ENCODE assay signal across 8 cellular contexts in the genomic region with DNA sequence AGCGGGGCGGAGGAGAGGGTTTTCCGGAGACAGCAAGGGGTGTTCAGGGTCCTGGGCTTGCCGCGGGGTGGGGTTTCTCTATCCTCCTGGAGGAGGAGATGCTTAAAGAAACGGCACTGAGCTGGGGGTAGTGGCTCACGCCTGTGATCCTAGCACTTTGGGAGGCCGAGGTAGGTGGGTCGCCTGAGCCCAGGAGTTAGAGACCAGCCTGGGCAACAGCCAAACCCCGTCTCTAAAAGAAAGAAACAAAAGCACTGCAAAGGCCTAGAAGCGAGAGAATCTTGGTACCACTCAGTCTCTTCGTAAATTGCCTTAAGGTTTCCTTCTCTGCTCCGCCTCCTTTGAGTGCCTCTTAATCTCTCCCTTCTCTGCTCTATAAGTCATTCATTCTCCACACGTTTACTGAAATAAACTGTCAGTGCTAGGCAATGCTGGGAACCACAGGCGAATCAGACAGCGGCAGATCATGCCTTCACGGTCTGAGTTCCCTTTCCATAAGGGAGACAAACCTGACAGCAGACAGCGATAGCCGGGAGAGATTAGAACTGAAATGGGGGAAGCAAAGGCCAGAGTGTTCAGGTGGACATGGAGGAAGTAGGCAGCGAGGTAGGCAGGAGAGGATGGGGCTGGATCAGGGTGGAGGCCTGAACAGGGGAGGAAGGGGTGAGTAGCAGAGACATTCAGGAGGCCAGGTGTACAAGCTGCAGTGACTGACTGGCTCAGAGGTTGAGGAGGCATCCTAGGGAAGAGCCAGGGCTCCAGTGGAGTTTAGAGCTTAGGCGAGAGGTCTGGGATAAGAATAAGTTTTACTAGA. TPM values are rescaled to one million over a fixed set of nuclear protein-coding genes. Genes with fewer than 3 reads are reported as not detected.
DNase-seq lines count a peak whose midpoint lies in the region; ATAC-seq, FAIRE-seq and TF ChIP-seq lines count a peak whose summit lies in the region.

No MANE protein-coding gene starts in this region.

- H3K9me3 Mint-ChIP-seq in T-helper 1 cell treated with Interleukin-12 subunit alpha and Interleukin-12 subunit beta and Interleukin-4 antibody, amounts not matched to agents 30 μg/mL and 1 μg/mL, for 36 hours, result no peaks in the 10 kb centered on the region
- no peaks in the 10 kb centered on the region for H3K9me3 Mint-ChIP-seq in activated naive CD8-positive, alpha-beta T cell treated with anti-CD3 and anti-CD28 coated beads for 36 hours

- H3K4me3 ChIP-seq in keratinocyte (ENCODE audit: control insufficient read depth in 2 of 3, extremely low read depth in 1 of 3, insufficient read depth in 2 of 3, low read depth in 1 of 3, low read length in 3 of 3) (peak overlapping the region; percentile 66 to 92 (median 82)), suprapubic skin (peak overlapping the region; percentile 92)

- H3K4me3 Mint-ChIP-seq in T-helper 1 cell treated with Interleukin-12 subunit alpha and Interleukin-12 subunit beta and Interleukin-4 antibody, amounts not matched to agents 30 μg/mL and 1 μg/mL, for 36 hours, result peak overlapping the region; percentile 99
- H3K4me3 Mint-ChIP-seq in activated naive CD8-positive, alpha-beta T cell treated with anti-CD3 and anti-CD28 coated beads for 36 hours, result peak overlapping the region; percentile 100

- ATAC-seq in HG03432 (IDR thresholded peaks at IDR 0.05; ENCODE audit: unreplicated experiment), result no peak

- peaks cover 44% of the 10 kb centered on the region for H3K4me1 Mint-ChIP-seq in T-helper 1 cell treated with Interleukin-12 subunit alpha and Interleukin-12 subunit beta and Interleukin-4 antibody, amounts not matched to agents 30 μg/mL and 1 μg/mL, for 36 hours (ENCODE audit: low read depth)
- H3K4me1 Mint-ChIP-seq in activated naive CD8-positive, alpha-beta T cell treated with anti-CD3 and anti-CD28 coated beads for 36 hours, result peaks cover 29% of the 10 kb centered on the region

- no peak for TF ChIP-seq POLR2A in suprapubic skin (IDR thresholded peaks at IDR 0.05)

- peaks cover 14 to 24% of the 10 kb centered on the region in 2 experiments for H3K36me3 ChIP-seq in keratinocyte (ENCODE audit: control insufficient read depth in 2 of 2, extremely low read depth in 1 of 2, insufficient read depth in 2 of 2, low read length in 2 of 2)
- H3K36me3 ChIP-seq in suprapubic skin, result peaks cover 41% of the 10 kb centered on the region

- H3K4me2 ChIP-seq in keratinocyte (ENCODE audit: control insufficient read depth, extremely low read depth, insufficient read depth, low read depth, low read length), result peak overlapping the region; percentile 92

- peak overlapping the region; percentile 86 for H2AFZ ChIP-seq in keratinocyte (ENCODE audit: control insufficient read depth, low read length)

- H3K27ac Mint-ChIP-seq in T-helper 1 cell treated with Interleukin-12 subunit alpha and Interleukin-12 subunit beta and Interleukin-4 antibody, amounts not matched to agents 30 μg/mL and 1 μg/mL, for 36 hours, result peak overlapping the region; percentile 97
- peak overlapping the region; percentile 98 for H3K27ac Mint-ChIP-seq in activated naive CD8-positive, alpha-beta T cell treated with anti-CD3 and anti-CD28 coated beads for 36 hours

- peaks cover 26% of the 10 kb centered on the region for H3K79me2 ChIP-seq in keratinocyte (ENCODE audit: control insufficient read depth, insufficient read depth, low read length)

- H3K9me1 ChIP-seq in keratinocyte (ENCODE audit: control insufficient read depth, extremely low read depth, insufficient read depth, low read length), result no peaks in the 10 kb centered on the region

- H3K27me3 Mint-ChIP-seq in T-helper 1 cell treated with Interleukin-12 subunit alpha and Interleukin-12 subunit beta and Interleukin-4 antibody, amounts not matched to agents 30 μg/mL and 1 μg/mL, for 36 hours (ENCODE audit: low read depth), result no peaks in the 10 kb centered on the region
- no peaks in the 10 kb centered on the region for H3K27me3 Mint-ChIP-seq in activated naive CD8-positive, alpha-beta T cell treated with anti-CD3 and anti-CD28 coated beads for 36 hours

- no peaks in the 10 kb centered on the region for H3K27me3 ChIP-seq in keratinocyte (ENCODE audit: control insufficient read depth, extremely low read depth, insufficient read depth, low read length)
- no peaks in the 10 kb centered on the region for H3K27me3 ChIP-seq in suprapubic skin

- peak overlapping the region; percentile 92 for H3K9ac ChIP-seq in keratinocyte (ENCODE audit: control insufficient read depth, extremely low read depth, insufficient read depth, low read length)

- no peaks in the 10 kb centered on the region for H4K20me1 ChIP-seq in keratinocyte (ENCODE audit: control insufficient read depth, extremely low read depth, insufficient read depth, low read length)

- H3K36me3 Mint-ChIP-seq in T-helper 1 cell treated with Interleukin-12 subunit alpha and Interleukin-12 subunit beta and Interleukin-4 antibody, amounts not matched to agents 30 μg/mL and 1 μg/mL, for 36 hours (ENCODE audit: low read depth), result peaks cover 40% of the 10 kb centered on the region
- H3K36me3 Mint-ChIP-seq in activated naive CD8-positive, alpha-beta T cell treated with anti-CD3 and anti-CD28 coated beads for 36 hours, result peaks cover 32% of the 10 kb centered on the region

- TF ChIP-seq CTCF in keratinocyte (optimal IDR thresholded peaks at IDR 0.05 in 1 of 3, IDR thresholded peaks at IDR 0.05 in 1 of 3, conservative IDR thresholded peaks at IDR 0.05 in 1 of 3; ENCODE audit: extremely low read depth in 1 of 3, insufficient read depth in 2 of 3, low read length in 3 of 3) (no peak), suprapubic skin (IDR thresholded peaks at IDR 0.05) (no peak)

- H3K4me1 ChIP-seq in keratinocyte (ENCODE audit: control insufficient read depth, extremely low read depth, insufficient read depth, low read length), result peaks cover 13% of the 10 kb centered on the region
- peaks cover 22% of the 10 kb centered on the region for H3K4me1 ChIP-seq in suprapubic skin

- WGBS in suprapubic skin, result 16% methylated on average over 21 of the region's 21 CpGs

- H3K27ac ChIP-seq in keratinocyte (ENCODE audit: control insufficient read depth, insufficient read depth, low read length) (peak overlapping the region; percentile 84), suprapubic skin (peak overlapping the region; percentile 91)

- no peaks in the 10 kb centered on the region for H3K9me3 ChIP-seq in keratinocyte (ENCODE audit: control insufficient read depth, low read depth, low read length)
- H3K9me3 ChIP-seq in suprapubic skin, result no peaks in the 10 kb centered on the region

- no peak for TF ChIP-seq EP300 in suprapubic skin (IDR thresholded peaks at IDR 0.05)

- dilution Hi-C loops in keratinocyte (cut with MboI; ENCODE audit: extremely low pct_ligation_motif_present, low sequenced_read_pairs), result no loop called here

- DNase-seq in T-helper 1 cell (no peak), keratinocyte (ENCODE audit: low read depth, low spot score) (no peak), suprapubic skin (ENCODE audit: low spot score in 2 of 2) (no peak), mesenteric fat pad (ENCODE audit: low spot score) (no peak), LoVo (ENCODE audit: low spot score) (no peak)
- DNase-seq in activated naive CD8-positive, alpha-beta T cell treated with anti-CD3 and anti-CD28 coated beads for 36 hours, result no peak

- no peak for FAIRE-seq in keratinocyte (lab: Jason Lieb, UNC)

RNA-seq across cellular contexts. Expression of a gene that starts 0.6 kb away (rescaled TPM):
- total RNA-seq in activated naive CD8-positive, alpha-beta T cell treated with anti-CD3 and anti-CD28 coated beads for 36 hours, result 100 to 1,000 TPM; 312 to 321 TPM
- 240 to 304 TPM (median 260 TPM) in 3 replicates for polyA plus RNA-seq in keratinocyte
- 262 TPM for polyA plus RNA-seq in keratinocyte (2011; ENCODE audit: low read depth)
- polyA plus RNA-seq in keratinocyte (2011; cell fraction: cytosol; rRNA removed), result 399 and 557 TPM in 2 replicates
- polyA plus RNA-seq in keratinocyte (2011; cell fraction: nucleus; rRNA removed), result 275 and 357 TPM in 2 replicates
- 276 and 339 TPM in 2 replicates for polyA plus RNA-seq in keratinocyte (2012; ENCODE audit: low replicate concordance)
- polyA minus RNA-seq in keratinocyte, result 344 to 553 TPM (median 352 TPM) in 3 replicates
- polyA minus RNA-seq in keratinocyte (2011; cell fraction: cytosol; rRNA and poly(A)+ RNA removed), result 270 TPM
- polyA minus RNA-seq in keratinocyte (2011; cell fraction: nucleus; rRNA and poly(A)+ RNA removed), result 60.8 and 84.1 TPM in 2 replicates
- total RNA-seq in suprapubic skin, result 100 to 1,000 TPM; 274 to 587 (median 557) TPM
- 252 TPM for total RNA-seq in mesenteric fat pad

RNA-seq across cellular contexts. Expression of a gene that starts 1.8 kb away (rescaled TPM):
- total RNA-seq in activated naive CD8-positive, alpha-beta T cell treated with anti-CD3 and anti-CD28 coated beads for 36 hours, result 100 to 1,000 TPM; 169 TPM
- polyA plus RNA-seq in keratinocyte, result 0.22 to 0.25 TPM in 2 of 3 replicates, not detected in the other
- polyA plus RNA-seq in keratinocyte (2011; ENCODE audit: low read depth), result not detected
- polyA plus RNA-seq in keratinocyte (2011; cell fraction: cytosol; rRNA removed), result 0.06 TPM in 1 of 2 replicates, not detected in the other
- polyA plus RNA-seq in keratinocyte (2011; cell fraction: nucleus; rRNA removed), result 0.52 and 0.60 TPM in 2 replicates
- 0.23 and 0.81 TPM in 2 replicates for polyA plus RNA-seq in keratinocyte (2012; ENCODE audit: low replicate concordance)
- not detected in 3 replicates for polyA minus RNA-seq in keratinocyte
- not detected for polyA minus RNA-seq in keratinocyte (2011; cell fraction: cytosol; rRNA and poly(A)+ RNA removed)
- not detected in 2 replicates for polyA minus RNA-seq in keratinocyte (2011; cell fraction: nucleus; rRNA and poly(A)+ RNA removed)
- total RNA-seq in suprapubic skin (1 to 10 TPM in 3 of 4 donors, under 1 TPM in 1; 0.68 to 2.8 (median 1.8) TPM), mesenteric fat pad (3.9 TPM)

RNA-seq across cellular contexts. Expression of a gene that starts 27.9 kb away (rescaled TPM):
- 100 to 1,000 TPM; 160 to 171 TPM for total RNA-seq in activated naive CD8-positive, alpha-beta T cell treated with anti-CD3 and anti-CD28 coated beads for 36 hours
- polyA plus RNA-seq in keratinocyte, result 463 to 720 TPM (median 526 TPM) in 3 replicates
- 762 TPM for polyA plus RNA-seq in keratinocyte (2011; ENCODE audit: low read depth)
- 452 and 468 TPM in 2 replicates for polyA plus RNA-seq in keratinocyte (2011; cell fraction: cytosol; rRNA removed)
- 1,020 and 1,377 TPM in 2 replicates for polyA plus RNA-seq in keratinocyte (2011; cell fraction: nucleus; rRNA removed)
- polyA plus RNA-seq in keratinocyte (2012; ENCODE audit: low replicate concordance), result 537 and 1,150 TPM in 2 replicates
- 417 to 1,584 TPM (median 501 TPM) in 3 replicates for polyA minus RNA-seq in keratinocyte
- 376 TPM for polyA minus RNA-seq in keratinocyte (2011; cell fraction: cytosol; rRNA and poly(A)+ RNA removed)
- 400 and 697 TPM in 2 replicates for polyA minus RNA-seq in keratinocyte (2011; cell fraction: nucleus; rRNA and poly(A)+ RNA removed)
- total RNA-seq in suprapubic skin, result 100 to 1,000 TPM; 475 to 520 (median 507) TPM
- 431 TPM for total RNA-seq in mesenteric fat pad

Comparison
In these comparisons a context has a peak if more than half of its experiments do, and no peak if none do; other contexts are left out.
1. RNA of a gene that starts 1.8 kb away (total RNA-seq): 169 TPM in activated naive CD8-positive, alpha-beta T cell treated with anti-CD3 and anti-CD28 coated beads for 36 hours; 3.9 TPM in mesenteric fat pad (single experiment) and 0.68 to 2.8 TPM in suprapubic skin; every median in the first group is over 10 times any median in the second.